ENCODE assay signal across 8 cellular contexts in genomic region chr12:52037248-52037861, GRCh38. TPM values are rescaled to one million over a fixed set of nuclear protein-coding genes. Genes with fewer than 3 reads are reported as not detected.
DNase-seq lines count a peak whose midpoint lies in the region; ATAC-seq lines count a peak whose summit lies in the region.

No MANE protein-coding gene starts in this region.

- peaks cover 25% of the 10 kb centered on the region for H3K4me1 ChIP-seq in ACC112 (ENCODE audit: control insufficient read depth, insufficient read depth, low read length, unreplicated experiment)
- H3K4me1 ChIP-seq in GM23248 (ENCODE audit: insufficient read depth): peaks cover 12% of the 10 kb centered on the region

- DNase-seq in GM23248: peak; percentile 81
- DNase-seq in activated CD8-positive, alpha-beta memory T cell treated with anti-CD3 and anti-CD28 coated beads, Interleukin-2, amount 50 U/mL, for 48 hours: peak; percentile 62
- DNase-seq in hepatic stellate cell (ENCODE audit: low spot score): peak; percentile 69
- no peak for DNase-seq in skeletal muscle cell (ENCODE audit: low read depth)

- H2AFZ ChIP-seq in ACC112 (ENCODE audit: low read length, unreplicated experiment) (peak overlapping the region; percentile 62), GM23248 (peak overlapping the region; percentile 44; the same call in 1 of the 2 replicates)

- H3K27ac ChIP-seq in ACC112 (ENCODE audit: low read depth, low read length) (peak overlapping the region; percentile 63; the same call in 1 of the 2 replicates), GM23248 (peak overlapping the region; percentile 71)

- no peaks in the 10 kb centered on the region for H3K36me3 ChIP-seq in ACC112 (ENCODE audit: insufficient read depth, low read length)
- H3K36me3 ChIP-seq in GM23248 (ENCODE audit: low read depth): no peaks in the 10 kb centered on the region

- H3K4me3 ChIP-seq in ACC112 (ENCODE audit: low read depth, low read length) (peak overlapping the region; percentile 88), GM23248 (peak overlapping the region; percentile 78), skeletal muscle cell (ENCODE audit: low read depth, low read length) (peak overlapping the region; percentile 52)

- no peaks in the 10 kb centered on the region for H3K9me3 ChIP-seq in GM23248 (ENCODE audit: low read depth)

- H3K4me2 ChIP-seq in GM23248 (ENCODE audit: unreplicated experiment): peak overlapping the region; percentile 76

- no peaks in the 10 kb centered on the region for H3K9me2 ChIP-seq in GM23248 (ENCODE audit: insufficient read depth)

- WGBS in GM23248 (ENCODE audit: low coverage in 1 of 2, low lambda C conversion rate in 2 of 2, missing lambda C conversion rate in 2 of 2), 2 experiments: 0 to 2% methylated on average over 15 to 38 of the region's 59 CpGs

- in situ Hi-C loops in GM23248 (cut with MboI): no loop called here

- H3K9ac ChIP-seq in GM23248: peak overlapping the region; percentile 96

- ATAC-seq in GM19328 (IDR thresholded peaks at IDR 0.05; ENCODE audit: unreplicated experiment): no peak
- ATAC-seq in HG03469 (IDR thresholded peaks at IDR 0.05; ENCODE audit: unreplicated experiment): no peak
- ATAC-seq in GM19452 (IDR thresholded peaks at IDR 0.05; ENCODE audit: unreplicated experiment): no peak

- peaks cover 19% of the 10 kb centered on the region for H3F3A ChIP-seq in GM23248 (ENCODE audit: insufficient read depth)

- no peaks in the 10 kb centered on the region for H3K79me2 ChIP-seq in ACC112 (ENCODE audit: control insufficient read depth, insufficient read depth, low read length, unreplicated experiment)
- peaks cover 6% of the 10 kb centered on the region for H3K79me2 ChIP-seq in GM23248 (ENCODE audit: insufficient read depth)

- H3K27me3 ChIP-seq in ACC112 (ENCODE audit: insufficient read depth, low read length) (no peaks in the 10 kb centered on the region; the same call in 1 of the 2 replicates), GM23248 (replicated peaks; ENCODE audit: insufficient read depth) (no peaks in the 10 kb centered on the region)

- H4K20me1 ChIP-seq in GM23248 (ENCODE audit: insufficient read depth): no peaks in the 10 kb centered on the region

RNA-seq across cellular contexts. Expression of gene NR4A1, which starts 13.9 kb away (rescaled TPM):
- 12.5 and 13.1 TPM in 2 replicates for total RNA-seq in GM23248 (2014; rRNA removed; shearing (Covaris generic))
- polyA plus RNA-seq in GM23248 (2016; fragmentation: Nextera tagmentation; extraction: Ambion mirVana): 10.2 and 11.1 TPM in 2 replicates

RNA-seq across cellular contexts. Expression of gene TAMALIN, which starts 30.6 kb away (rescaled TPM):
- 2.2 and 5.9 TPM in 2 replicates for total RNA-seq in GM23248 (2014; rRNA removed; shearing (Covaris generic))
- not detected in 2 replicates for polyA plus RNA-seq in GM23248 (2016; fragmentation: Nextera tagmentation; extraction: Ambion mirVana)

RNA-seq across cellular contexts. Expression of gene ATG101, which starts 32.4 kb away (rescaled TPM):
- total RNA-seq in GM23248 (2014; rRNA removed; shearing (Covaris generic)): 113 and 139 TPM in 2 replicates
- 77.3 and 77.9 TPM in 2 replicates for polyA plus RNA-seq in GM23248 (2016; fragmentation: Nextera tagmentation; extraction: Ambion mirVana)

RNA-seq across cellular contexts. Expression of gene SMIM41, which starts 42.1 kb away (rescaled TPM):
- total RNA-seq in GM23248 (2014; rRNA removed; shearing (Covaris generic)): not detected in 2 replicates
- polyA plus RNA-seq in GM23248 (2016; fragmentation: Nextera tagmentation; extraction: Ambion mirVana): not detected in 2 replicates
